Comparison of ENCODE assay signal across 8 cellular contexts in genomic region chr12:4269279-4269991, GRCh38. TPM values are rescaled to one million over a fixed set of nuclear protein-coding genes. Genes with fewer than 3 reads are reported as not detected.
DNase-seq lines count a peak whose midpoint lies in the region; ATAC-seq and TF ChIP-seq lines count a peak whose summit lies in the region.

No MANE protein-coding gene starts in this region.

- no peaks in the 10 kb centered on the region for H3K9me3 ChIP-seq in liver (ENCODE audit: control insufficient read depth in 4 of 4, low read length in 3 of 4)

- peak; percentile 34 for TF ChIP-seq CTCF in GM12873 (IDR thresholded peaks at IDR 0.05; ENCODE audit: insufficient read depth, low read depth, low read length, missing control alignments)
- no peak for TF ChIP-seq CTCF in liver (IDR thresholded peaks at IDR 0.05; ENCODE audit: low read depth, low read length, missing input control)

- peak overlapping the region in 1 of 2 donors; percentile 36 for H3K9ac ChIP-seq in liver (ENCODE audit: low read depth in 1 of 2, low read length in 2 of 2)

- H3K4me3 ChIP-seq in liver (ENCODE audit: low read depth in 1 of 3, low read length in 3 of 3) = peak overlapping the region in 1 of 3 donors; percentile 43

- H3K4me3 Mint-ChIP-seq in IgD-negative memory B cell = peak overlapping the region; percentile 93 to 100 (median 96)

- WGBS in liver = 3% methylated on average over 73 of the region's 73 CpGs

- H3K27ac ChIP-seq in liver (ENCODE audit: low read depth in 1 of 2, low read length in 2 of 2) = peak overlapping the region; percentile 26 to 65

- TF ChIP-seq RAD21 in liver (IDR thresholded peaks at IDR 0.05) = no peak

- H3K9me3 Mint-ChIP-seq in IgD-negative memory B cell = no peaks in the 10 kb centered on the region

- H3K27ac Mint-ChIP-seq in IgD-negative memory B cell = peak overlapping the region; percentile 96 to 99 (median 97)

- peaks cover 5% of the 10 kb centered on the region for H3K27me3 Mint-ChIP-seq in IgD-negative memory B cell

- peaks cover 24 to 47% (median 31%) of the 10 kb centered on the region in 4 donors for H3K4me1 ChIP-seq in liver (ENCODE audit: control insufficient read depth in 4 of 4, insufficient read depth in 4 of 4, low read length in 3 of 4)

- peak; percentile 87 for DNase-seq in activated CD4-positive, CD25-positive, alpha-beta regulatory T cell treated with anti-CD3 and anti-CD28 coated beads, Interleukin-2, amount 50 U/mL, for 72 hours
- peak; percentile 59 for DNase-seq in cerebellar cortex (ENCODE audit: low spot score)
- DNase-seq in stimulated activated CD4-positive, alpha-beta T cell treated with anti-CD3 and anti-CD28 coated beads, Interleukin-2, amount 100 ng/mL, for 4 hours (ENCODE audit: low read depth) = peak; percentile 96

- no peaks in the 10 kb centered on the region for H3K36me3 ChIP-seq in liver (ENCODE audit: control insufficient read depth in 4 of 4, insufficient read depth in 3 of 4, low read depth in 1 of 4, low read length in 3 of 4)

- no peak for ATAC-seq in HG03139 (IDR thresholded peaks at IDR 0.05; ENCODE audit: unreplicated experiment)
- no peak for ATAC-seq in GM21526 (IDR thresholded peaks at IDR 0.05; ENCODE audit: low FRiP score, unreplicated experiment)

- peaks cover 14 to 21% (median 18%) of the 10 kb centered on the region in 3 donors for H3K4me1 Mint-ChIP-seq in IgD-negative memory B cell

- peaks cover 2 to 22% (median 11%) of the 10 kb centered on the region in 4 donors for H3K27me3 ChIP-seq in liver (ENCODE audit: control insufficient read depth in 4 of 4, insufficient read depth in 4 of 4, low read length in 3 of 4)

- no peaks in the 10 kb centered on the region for H3K36me3 Mint-ChIP-seq in IgD-negative memory B cell

TF ChIP-seq in liver, 16 proteins besides CTCF, POLR2A, EP300 and RAD21:
- no peak for TF ChIP-seq RXRA (IDR thresholded peaks at IDR 0.05)
- TF ChIP-seq GABPA (IDR thresholded peaks at IDR 0.05 in 1 of 2, conservative IDR thresholded peaks at IDR 0.05 in 1 of 2) = no peak
- no peak for TF ChIP-seq TAF1 (conservative IDR thresholded peaks at IDR 0.05)
- no peak for TF ChIP-seq REST (IDR thresholded peaks at IDR 0.05)
- no peak for TF ChIP-seq HNF4A (conservative IDR thresholded peaks at IDR 0.05)
- no peak for TF ChIP-seq YY1 (IDR thresholded peaks at IDR 0.05)
- no peak for TF ChIP-seq ATF3 (IDR thresholded peaks at IDR 0.05)
- no peak for TF ChIP-seq JUND (IDR thresholded peaks at IDR 0.05)
- TF ChIP-seq EGR1 (IDR thresholded peaks at IDR 0.05; ENCODE audit: low read depth in 2 of 2) = no peak
- no peak for TF ChIP-seq HNF4G (IDR thresholded peaks at IDR 0.05)
- TF ChIP-seq, protein P1, sequence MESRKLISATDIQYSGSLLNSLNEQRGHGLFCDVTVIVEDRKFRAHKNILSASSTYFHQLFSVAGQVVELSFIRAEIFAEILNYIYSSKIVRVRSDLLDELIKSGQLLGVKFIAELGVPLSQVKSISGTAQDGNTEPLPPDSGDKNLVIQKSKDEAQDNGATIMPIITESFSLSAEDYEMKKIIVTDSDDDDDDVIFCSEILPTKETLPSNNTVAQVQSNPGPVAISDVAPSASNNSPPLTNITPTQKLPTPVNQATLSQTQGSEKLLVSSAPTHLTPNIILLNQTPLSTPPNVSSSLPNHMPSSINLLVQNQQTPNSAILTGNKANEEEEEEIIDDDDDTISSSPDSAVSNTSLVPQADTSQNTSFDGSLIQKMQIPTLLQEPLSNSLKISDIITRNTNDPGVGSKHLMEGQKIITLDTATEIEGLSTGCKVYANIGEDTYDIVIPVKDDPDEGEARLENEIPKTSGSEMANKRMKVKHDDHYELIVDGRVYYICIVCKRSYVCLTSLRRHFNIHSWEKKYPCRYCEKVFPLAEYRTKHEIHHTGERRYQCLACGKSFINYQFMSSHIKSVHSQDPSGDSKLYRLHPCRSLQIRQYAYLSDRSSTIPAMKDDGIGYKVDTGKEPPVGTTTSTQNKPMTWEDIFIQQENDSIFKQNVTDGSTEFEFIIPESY (IDR thresholded peaks at IDR 0.05) = no peak
- TF ChIP-seq, protein P2, sequence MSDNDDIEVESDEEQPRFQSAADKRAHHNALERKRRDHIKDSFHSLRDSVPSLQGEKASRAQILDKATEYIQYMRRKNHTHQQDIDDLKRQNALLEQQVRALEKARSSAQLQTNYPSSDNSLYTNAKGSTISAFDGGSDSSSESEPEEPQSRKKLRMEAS (IDR thresholded peaks at IDR 0.05) = no peak
- no peak for TF ChIP-seq NR2F2 (IDR thresholded peaks at IDR 0.05)
- no peak for TF ChIP-seq FOXA2 (IDR thresholded peaks at IDR 0.05)
- no peak for TF ChIP-seq FOXA1 (IDR thresholded peaks at IDR 0.05)
- no peak for TF ChIP-seq SP1 (IDR thresholded peaks at IDR 0.05)

RNA-seq across cellular contexts. Expression of gene CCND2, which starts 4.1 kb away (rescaled TPM):
- 11.7 TPM for polyA plus RNA-seq in IgD-negative memory B cell
- 10 to 100 TPM in 1 of 2 donors, 1 to 10 TPM in 1; 2.6 to 16.5 TPM for total RNA-seq in liver
- 1 to 10 TPM in 1 of 2 donors, under 1 TPM in 1; 0.50 to 3.3 TPM for polyA plus RNA-seq in liver

RNA-seq across cellular contexts. Expression of gene TIGAR, which starts 51.6 kb away (rescaled TPM):
- polyA plus RNA-seq in IgD-negative memory B cell (5.2 TPM), liver (1 to 10 TPM in 1 of 2 donors, under 1 TPM in 1; 0.56 to 3.0 TPM)
- 1 to 10 TPM; 1.1 to 3.3 TPM for total RNA-seq in liver
